8 cellular contexts compared by ENCODE assay signal in the genomic region with DNA sequence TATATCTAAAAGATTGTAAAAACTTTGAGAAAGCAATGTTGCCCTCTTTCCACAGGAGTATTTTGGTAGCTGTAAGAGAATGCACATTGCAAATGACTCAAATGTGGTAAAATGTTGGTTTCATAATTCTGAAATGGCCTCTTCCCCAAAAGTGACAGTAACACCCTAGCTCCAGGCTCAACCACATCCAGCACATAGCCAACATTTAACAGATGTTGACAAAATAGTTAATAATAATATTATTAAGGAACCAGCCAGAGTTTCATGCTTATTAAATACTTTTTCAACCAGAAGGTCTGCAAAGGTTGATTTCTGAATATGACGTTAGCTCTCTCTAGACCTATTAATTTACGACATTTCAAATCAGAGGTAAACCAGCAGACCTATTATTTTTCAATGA. TPM values are rescaled to one million over a fixed set of nuclear protein-coding genes. Genes with fewer than 3 reads are reported as not detected.
DNase-seq lines count a peak whose midpoint lies in the region; ATAC-seq and TF ChIP-seq lines count a peak whose summit lies in the region.

No MANE protein-coding gene starts in this region.

- ATAC-seq in GM18858 (IDR thresholded peaks at IDR 0.05; ENCODE audit: unreplicated experiment) (peak; percentile 59), HG02798 (IDR thresholded peaks at IDR 0.05; ENCODE audit: poor library complexity, unreplicated experiment) (peak; percentile 63), thoracic aorta (ENCODE audit: insufficient number of reproducible peaks, low FRiP score, low read depth) (no peak)

- H3K4me3 ChIP-seq in fibroblast of villous mesenchyme (ENCODE audit: low read depth, low read length) (peak overlapping the region; percentile 85), thoracic aorta (peak overlapping the region; percentile 84)

- no peaks in the 10 kb centered on the region for H3K27me3 ChIP-seq in thoracic aorta (replicated peaks; ENCODE audit: insufficient read depth)

- TF ChIP-seq CTCF in fibroblast of villous mesenchyme (IDR thresholded peaks at IDR 0.05; ENCODE audit: insufficient read depth, low read depth, low read length) (no peak), thoracic aorta (IDR thresholded peaks at IDR 0.05) (no peak)

- H3K36me3 ChIP-seq in thoracic aorta, result peaks cover 5% of the 10 kb centered on the region

- H3K27ac ChIP-seq in thoracic aorta, result peak overlapping the region; percentile 75 to 88

- DNase-seq in RPMI7951 (ENCODE audit: low read depth) (peak; percentile 43), fibroblast of villous mesenchyme (ENCODE audit: low read depth) (no peak), thoracic aorta (ENCODE audit: low spot score) (no peak), GM19240 (ENCODE audit: insufficient read length, low spot score) (no peak), NCI-H1436 treated with DMSO at 0.1 percent for 48 hours (lab: John Stamatoyannopoulos, UW) (no peak)
- DNase-seq in effector CD4-positive, alpha-beta T cell, result no peak

- no peaks in the 10 kb centered on the region for H3K9me3 ChIP-seq in thoracic aorta

- peaks cover 60 to 65% of the 10 kb centered on the region in 2 donors for H3K4me1 ChIP-seq in thoracic aorta (ENCODE audit: control insufficient read depth in 1 of 2, low read depth in 2 of 2)

RNA-seq across cellular contexts. Expression of a gene that starts 1.3 kb away (rescaled TPM):
- total RNA-seq in RPMI7951 (2014; rRNA removed; shearing (Covaris generic)), result 652 and 737 TPM in 2 replicates
- total RNA-seq in fibroblast of villous mesenchyme, result 526 and 798 TPM in 2 replicates
- total RNA-seq in thoracic aorta, result 100 to 1,000 TPM; 485 to 668 TPM
